Comparison of ENCODE assay signal across 32 cellular contexts in genomic region chr10:673492-673891, GRCh38.
"Had no signal": no experiment of that assay in that cellular context is flagged by ENCODE, and none has a peak within 500 bp of the region (broad histone marks: within the 10 kb centered on the region; RNA-seq: fewer than 3 reads in every experiment).

No MANE protein-coding gene starts in this region.

- H3K4me3 ChIP-seq: adrenal gland, breast epithelium, SJSA1 had no signal

- H3K27me3 ChIP-seq: adrenal gland, breast epithelium, SJSA1 had no signal

- H3K27ac Mint-ChIP-seq: activated CD8-positive, alpha-beta T cell treated with anti-CD3 and anti-CD28 coated beads, Interleukin-2, amount 10 ng/mL, durations not matched to agents 7 days and 5 days; activated naive CD8-positive, alpha-beta T cell treated with anti-CD3 and anti-CD28 coated beads, Interleukin-2, amount 10 ng/mL, durations not matched to agents 7 days and 5 days; IgD-negative memory B cell; T-helper 2 cell treated with Interferon-gamma antibody and Interleukin-4, amounts not matched to agents 5 μg/mL and 100 μg/mL, for 36 hours; WTC11 had no signal

- ATAC-seq: activated CD8-positive, alpha-beta T cell treated with anti-CD3 and anti-CD28 coated beads, Interleukin-2, amount 10 ng/mL, durations not matched to agents 7 days and 5 days; Panc1; SK-N-SH treated with all-trans-retinoic acid at 6 μM for 48 hours; WTC11 had no signal

- H3K36me3 ChIP-seq: adrenal gland, breast epithelium had no signal

- DNase-seq: activated CD4-positive, alpha-beta T cell treated with anti-CD3 and anti-CD28 coated beads for 48 hours; activated CD4-positive, alpha-beta T cell treated with anti-CD3 and anti-CD28 coated beads, Interleukin-2, amount 50 U/mL, for 4 hours; activated CD4-positive, CD25-positive, alpha-beta regulatory T cell treated with anti-CD3 and anti-CD28 coated beads, Interleukin-2, amount 50 U/mL, for 72 hours; activated CD8-positive, alpha-beta memory T cell treated with anti-CD3 and anti-CD28 coated beads, Interleukin-2, amount 50 U/mL, for 48 hours; activated CD8-positive, alpha-beta T cell treated with anti-CD3 and anti-CD28 coated beads, Interleukin-2, amount 10 ng/mL, durations not matched to agents 7 days and 5 days; activated naive CD4-positive, alpha-beta T cell treated with anti-CD3 and anti-CD28 coated beads, Interleukin-2, amount 50 U/mL, for 16 hours; activated naive CD8-positive, alpha-beta T cell treated with anti-CD3 and anti-CD28 coated beads, Interleukin-2, amount 10 ng/mL, durations not matched to agents 7 days and 5 days; activated T-cell treated with anti-CD3 and anti-CD28 coated beads, Interleukin-2, amount 50 U/mL, for 1 hour; adrenal gland; anterior cingulate cortex; KG1; NCI-H1048; NCI-H1417; NCI-H1930; NCI-H2107; NCI-H2171 treated with DMSO at 0.1 percent for 48 hours; NCI-H226; NCI-H510A; NCI-H526 treated with DMSO at 0.1 percent for 48 hours; NCI-H82; NK-92 treated with Interleukin-12 subunit alpha and Interleukin-12 subunit beta, amount 100 ng/mL, for 24 hours; OCI-M1; RPMI8226; SHP77; SW 1271 had no signal

- H3K9me3 ChIP-seq: adrenal gland, breast epithelium had no signal

- H3K36me3 Mint-ChIP-seq: activated naive CD8-positive, alpha-beta T cell treated with anti-CD3 and anti-CD28 coated beads, Interleukin-2, amount 10 ng/mL, durations not matched to agents 7 days and 5 days; IgD-negative memory B cell had no signal

- H3K27ac ChIP-seq: adrenal gland, breast epithelium, SJSA1 had no signal

- H3K4me1 Mint-ChIP-seq: IgD-negative memory B cell had no signal

- H3K4me3 Mint-ChIP-seq: activated CD8-positive, alpha-beta T cell treated with anti-CD3 and anti-CD28 coated beads, Interleukin-2, amount 10 ng/mL, durations not matched to agents 7 days and 5 days; activated naive CD8-positive, alpha-beta T cell treated with anti-CD3 and anti-CD28 coated beads, Interleukin-2, amount 10 ng/mL, durations not matched to agents 7 days and 5 days; IgD-negative memory B cell; T-helper 2 cell treated with Interferon-gamma antibody and Interleukin-4, amounts not matched to agents 5 μg/mL and 100 μg/mL, for 36 hours; WTC11 had no signal

- H3K4me1 ChIP-seq: breast epithelium had no signal
